In the genomic region with DNA sequence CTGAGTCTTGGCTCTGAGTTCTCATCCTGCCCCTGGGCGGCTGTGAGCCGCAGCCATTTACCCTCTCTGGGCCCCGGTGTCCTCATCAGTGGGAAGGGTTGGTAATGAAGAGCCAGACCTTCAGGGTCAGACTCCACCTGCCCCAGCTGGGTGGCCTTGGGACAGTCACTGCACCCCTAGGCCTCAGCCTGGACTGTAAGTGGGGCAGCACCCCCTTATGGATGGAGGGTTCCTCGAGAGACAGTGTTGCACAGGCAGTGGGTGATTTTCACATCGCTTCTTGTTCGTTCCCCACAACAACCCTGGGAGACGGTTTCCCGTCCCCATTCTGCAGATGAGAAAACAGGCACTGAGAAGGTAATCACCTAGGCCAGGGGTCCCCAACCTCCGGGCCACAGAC, we compare ENCODE assay signal across 27 cellular contexts.
DNase-seq lines count a peak whose midpoint lies in the region; ATAC-seq and TF ChIP-seq lines count a peak whose summit lies in the region.
"Had no signal": no experiment of that assay in that cellular context is flagged by ENCODE, and none has a peak within 500 bp of the region (broad histone marks: within the 10 kb centered on the region; RNA-seq: fewer than 3 reads in every experiment).

No MANE protein-coding gene starts in this region.

- H3K4me3 ChIP-seq in right cardiac atrium (ENCODE audit: low read length) (no peak overlapping the region), esophagus squamous epithelium (no peak overlapping the region), sigmoid colon (no peak overlapping the region), trophoblast cell (ENCODE audit: low read depth, low read length) (no peak overlapping the region)
- H3K4me3 ChIP-seq: A549, GM23248, hepatocyte, Peyer's patch, SJCRH30, uterus had no signal

- peaks cover 0 to 72% (median 0%) of the 10 kb centered on the region in 3 donors for H3K36me3 ChIP-seq in esophagus squamous epithelium
- H3K36me3 ChIP-seq in sigmoid colon = no peaks in the 10 kb centered on the region
- H3K36me3 ChIP-seq in trophoblast cell (ENCODE audit: control insufficient read depth in 1 of 2, insufficient read depth in 2 of 2, low read length in 2 of 2) = peaks cover 21 to 23% of the 10 kb centered on the region in 2 experiments
- H3K36me3 ChIP-seq: brain microvascular endothelial cell, Peyer's patch, SJCRH30, uterus had no signal

- no peak overlapping the region for H2AFZ ChIP-seq in trophoblast cell (ENCODE audit: insufficient read depth, low read length, poor library complexity)
- H2AFZ ChIP-seq: GM23248, hepatocyte had no signal

- H3K79me1 ChIP-seq in trophoblast cell (ENCODE audit: low read length) = peaks cover 2% of the 10 kb centered on the region

- TF ChIP-seq POLR2A in esophagus squamous epithelium (IDR thresholded peaks at IDR 0.05) (no peak), sigmoid colon (IDR thresholded peaks at IDR 0.05) (no peak)

- H3K27me3 ChIP-seq in right cardiac atrium (ENCODE audit: control insufficient read depth, insufficient read depth) = no peaks in the 10 kb centered on the region
- no peaks in the 10 kb centered on the region for H3K27me3 ChIP-seq in esophagus squamous epithelium
- H3K27me3 ChIP-seq in sigmoid colon = no peaks in the 10 kb centered on the region
- no peaks in the 10 kb centered on the region for H3K27me3 ChIP-seq in trophoblast cell (ENCODE audit: insufficient read depth, low read length)
- H3K27me3 ChIP-seq: brain microvascular endothelial cell, hepatocyte, Peyer's patch, SJCRH30, uterus had no signal

- intact Hi-C loops in right cardiac atrium (cut with DNase I) = no loop called here
- intact Hi-C loops in left cardiac atrium (cut with DNase I) = loop anchor here in 1 of 2 donors (2.0 kb wide), 1 partner anchor 33 kb away; no protein-coding TSS in a partner anchor
- intact Hi-C loops in esophagus squamous epithelium (cut with DNase I) = no loop called here
- intact Hi-C loops in sigmoid colon (cut with DNase I) = no loop called here

- no peak overlapping the region for H2BK12ac ChIP-seq in trophoblast cell (ENCODE audit: low read length)

- no peak overlapping the region for H3K4ac ChIP-seq in trophoblast cell (ENCODE audit: low read depth, low read length)

- no peak overlapping the region for H2AK5ac ChIP-seq in trophoblast cell (ENCODE audit: low read length)

- H3K4me2 ChIP-seq in trophoblast cell (ENCODE audit: low read length) = no peak overlapping the region
- H3K4me2 ChIP-seq: A549, hepatocyte had no signal

- no peak overlapping the region for H4K91ac ChIP-seq in trophoblast cell (ENCODE audit: low read depth, low read length)

- no peak overlapping the region for H2BK120ac ChIP-seq in trophoblast cell (ENCODE audit: insufficient read depth, low read length, poor library complexity)

- TF ChIP-seq EP300 in sigmoid colon (IDR thresholded peaks at IDR 0.05) = no peak

- no peak overlapping the region for H3K23ac ChIP-seq in trophoblast cell (ENCODE audit: low read length)

- no peak for TF ChIP-seq CTCF in esophagus squamous epithelium (IDR thresholded peaks at IDR 0.05)
- no peak for TF ChIP-seq CTCF in sigmoid colon (IDR thresholded peaks at IDR 0.05)

- DNase-seq in right cardiac atrium (no peak), left cardiac atrium (no peak), esophagus squamous epithelium (lab: John Stamatoyannopoulos, UW) (no peak), sigmoid colon (peak; percentile 39), NCI-H1092 (lab: John Stamatoyannopoulos, UW) (no peak), trophoblast cell (no peak), NCI-H2196 (lab: John Stamatoyannopoulos, UW; ENCODE audit: unreplicated experiment) (no peak)
- DNase-seq: activated CD4-positive, alpha-beta T cell treated with anti-CD3 and anti-CD28 coated beads, Interleukin-2, amount 50 U/mL, for 48 hours; activated naive CD4-positive, alpha-beta T cell treated with anti-CD3 and anti-CD28 coated beads for 36 hours; AML-193; brain microvascular endothelial cell; CD8-positive, alpha-beta memory T cell; foreskin melanocyte; GM23248; naive thymus-derived CD4-positive, alpha-beta T cell; NCI-H1092 treated with DMSO at 0.1 percent for 48 hours; NCI-H1930; NCI-H226; NCI-H69; SJCRH30; stimulated activated CD4-positive, alpha-beta T cell treated with anti-CD3 and anti-CD28 coated beads, Interleukin-2, amount 100 ng/mL, for 48 hours; uterus had no signal

- no peak overlapping the region for H4K8ac ChIP-seq in trophoblast cell (ENCODE audit: low read depth, low read length)

- H3K9me3 ChIP-seq in right cardiac atrium (ENCODE audit: control insufficient read depth, low read length) (no peaks in the 10 kb centered on the region), esophagus squamous epithelium (no peaks in the 10 kb centered on the region), sigmoid colon (no peaks in the 10 kb centered on the region), trophoblast cell (ENCODE audit: insufficient read depth, low read depth, low read length) (no peaks in the 10 kb centered on the region)
- H3K9me3 ChIP-seq: A549, Peyer's patch, SJCRH30, uterus had no signal

- no peak overlapping the region for H3K9ac ChIP-seq in trophoblast cell (ENCODE audit: low read length)
- H3K9ac ChIP-seq: GM23248 had no signal

- H3K27ac ChIP-seq in right cardiac atrium (ENCODE audit: low read length) = peak overlapping the region; percentile 68
- H3K27ac ChIP-seq in esophagus squamous epithelium = peak overlapping the region in 3 of 4 donors; percentile 51 to 68 (median 64)
- no peak overlapping the region for H3K27ac ChIP-seq in sigmoid colon
- no peak overlapping the region for H3K27ac ChIP-seq in trophoblast cell (ENCODE audit: low read depth, low read length)
- H3K27ac ChIP-seq: brain microvascular endothelial cell, GM23248, hepatocyte had no signal

- H3K18ac ChIP-seq in trophoblast cell (ENCODE audit: low read length) = no peak overlapping the region

- no peak overlapping the region for H2BK5ac ChIP-seq in trophoblast cell (ENCODE audit: low read depth, low read length, poor library complexity)

- H3K4me1 ChIP-seq in right cardiac atrium (ENCODE audit: control insufficient read depth, insufficient read depth, low read length) = peaks cover 37% of the 10 kb centered on the region
- H3K4me1 ChIP-seq in esophagus squamous epithelium = peaks cover 19 to 89% (median 27%) of the 10 kb centered on the region in 3 donors
- peaks cover 0 to 54% (median 37%) of the 10 kb centered on the region in 4 donors for H3K4me1 ChIP-seq in sigmoid colon
- peaks cover 2 to 7% of the 10 kb centered on the region in 2 experiments for H3K4me1 ChIP-seq in trophoblast cell (ENCODE audit: control insufficient read depth in 1 of 2, insufficient read depth in 2 of 2, low read length in 2 of 2)
- H3K4me1 ChIP-seq: A549 had no signal

- WGBS in right cardiac atrium = 93% methylated on average over 9 of the region's 9 CpGs
- 97 to 100% methylated on average over 1 to 5 of the region's 9 CpGs for WGBS in esophagus squamous epithelium, 2 donors
- 71 to 90% methylated on average over 9 of the region's 9 CpGs for WGBS in sigmoid colon, 2 donors
- no CpG with 5 or more reads among the region's 9 CpGs for WGBS in trophoblast cell (ENCODE audit: extremely low coverage, insufficient coverage, insufficient read length)

- H3K79me2 ChIP-seq in trophoblast cell (ENCODE audit: control insufficient read depth, insufficient read depth, low read length, poor library complexity) = no peaks in the 10 kb centered on the region

- no peak overlapping the region for H4K12ac ChIP-seq in trophoblast cell (ENCODE audit: low read depth, low read length)

- ATAC-seq in right cardiac atrium (no peak), left cardiac atrium (no peak), HG03097 (IDR thresholded peaks at IDR 0.05; ENCODE audit: low FRiP score, unreplicated experiment) (no peak)
- ATAC-seq: activated CD4-positive, CD25-positive, alpha-beta regulatory T cell treated with anti-CD3 and anti-CD28 coated beads, Interleukin-2, amount 50 U/mL, for 24 hours; naive thymus-derived CD4-positive, alpha-beta T cell had no signal

- H3K14ac ChIP-seq in trophoblast cell (ENCODE audit: low read length) = no peak overlapping the region

Comparison
In these comparisons a context has a peak if more than half of its experiments do, and no peak if none do; other contexts are left out.
1. H3K27ac ChIP-seq: peak in right cardiac atrium (single experiment) and esophagus squamous epithelium (3 of 4); none in sigmoid colon (0 of 4) and trophoblast cell (single experiment).